In genomic region chr13:95404141-95404882, GRCh38 we compare ENCODE assay signal across 8 cellular contexts.
DNase-seq lines count a peak whose midpoint lies in the region; ATAC-seq, FAIRE-seq and TF ChIP-seq lines count a peak whose summit lies in the region.

No MANE protein-coding gene starts in this region.

- no peaks in the 10 kb centered on the region for H3K9me3 ChIP-seq in body of pancreas

- H3K4me1 ChIP-seq in body of pancreas, result peaks cover 5% of the 10 kb centered on the region

- ATAC-seq in HG02870 (IDR thresholded peaks at IDR 0.05; ENCODE audit: unreplicated experiment) (peak; percentile 80), body of pancreas (peak; percentile 87), sciatic nerve (peak; percentile 92)

- no peak for TF ChIP-seq POLR2A in body of pancreas (IDR thresholded peaks at IDR 0.05)

- 9 to 14% methylated on average over 24 of the region's 24 CpGs for WGBS in body of pancreas, 2 donors

- H3K27ac ChIP-seq in body of pancreas, result no peak overlapping the region

- no peak overlapping the region for H3K4me3 ChIP-seq in body of pancreas

- FAIRE-seq in TTC549 (lab: Jason Lieb, UNC), result peak; percentile 32

- TF ChIP-seq CTCF in body of pancreas (IDR thresholded peaks at IDR 0.05), result peak; percentile 87 to 97 (median 94)

- intact Hi-C loops in body of pancreas (cut with DNase I), result loop anchor here (5.0 kb wide), 1 partner anchor 212 kb away; no protein-coding TSS in a partner anchor
- intact Hi-C loops in sciatic nerve (cut with DNase I), result no loop called here

- peak; percentile 69 to 92 (median 81) for DNase-seq in NCI-H1417 (lab: John Stamatoyannopoulos, UW)
- DNase-seq in NCI-H1417 treated with DMSO at 0.1 percent for 48 hours (lab: John Stamatoyannopoulos, UW), result no peak
- peak; percentile 65 for DNase-seq in NCI-H1694 (lab: John Stamatoyannopoulos, UW)
- DNase-seq in body of pancreas, result peak; percentile 83 to 89 (median 87)
- peak; percentile 71 for DNase-seq in iPS DF 4.7 (ENCODE audit: extremely low read depth, low spot score)
- DNase-seq in sciatic nerve (ENCODE audit: low spot score), result peak; percentile 90

- H3K27me3 ChIP-seq in body of pancreas, result no peaks in the 10 kb centered on the region

- H3K36me3 ChIP-seq in body of pancreas (replicated peaks in 1 of 2; ENCODE audit: insufficient read depth in 1 of 2, low read depth in 2 of 2), result no peaks in the 10 kb centered on the region
